Comparison of ENCODE assay signal across 23 cellular contexts in genomic region chr2:42030196-42030759, GRCh38. TPM values are rescaled to one million over a fixed set of nuclear protein-coding genes. Genes with fewer than 3 reads are reported as not detected.
DNase-seq lines count a peak whose midpoint lies in the region; FAIRE-seq and TF ChIP-seq lines count a peak whose summit lies in the region.
"Had no signal": no experiment of that assay in that cellular context is flagged by ENCODE, and none has a peak within 500 bp of the region (broad histone marks: within the 10 kb centered on the region; RNA-seq: fewer than 3 reads in every experiment).

No MANE protein-coding gene starts in this region.

- peaks cover 21% of the 10 kb centered on the region for H3F3A ChIP-seq in MM.1S (ENCODE audit: insufficient read depth, low read length)

- TF ChIP-seq CTCF in MM.1S (IDR thresholded peaks at IDR 0.05; ENCODE audit: low read length) (no peak), H1 (IDR thresholded peaks at IDR 0.05; ENCODE audit: control extremely low read depth in 1 of 3, insufficient read depth in 1 of 3, low read depth in 1 of 3, low read length in 3 of 3) (no peak), nephron (IDR thresholded peaks at IDR 0.05; ENCODE audit: unreplicated experiment in 3 of 3) (no peak), Calu3 (IDR thresholded peaks at IDR 0.05; ENCODE audit: unreplicated experiment) (no peak), osteocyte (IDR thresholded peaks at IDR 0.05) (no peak)

- no peak; a peak in 1 of 4 replicates for TF ChIP-seq RAD21 in H1 (IDR thresholded peaks at IDR 0.05 in 1 of 2, conservative IDR thresholded peaks at IDR 0.05 in 1 of 2; ENCODE audit: low read depth in 2 of 2, low read length in 2 of 2)

- peak overlapping the region; percentile 64 for H3K4ac ChIP-seq in H1 (replicated peaks; ENCODE audit: insufficient read length, low read depth, low read length)

- H3K79me1 ChIP-seq in H1 (ENCODE audit: low read depth, low read length): no peaks in the 10 kb centered on the region

- H3K14ac ChIP-seq in H1 (ENCODE audit: insufficient read length): no peak overlapping the region

- no peak overlapping the region for H2BK15ac ChIP-seq in H1 (ENCODE audit: low read length)

- H3K23me2 ChIP-seq in H1 (ENCODE audit: low read depth, low read length): no peaks in the 10 kb centered on the region

- H3K27me3 Mint-ChIP-seq in nephron (ENCODE audit: low read depth): peaks cover 5% of the 10 kb centered on the region
- peaks cover 20% of the 10 kb centered on the region for H3K27me3 Mint-ChIP-seq in activated CD4-positive, alpha-beta memory T cell treated with anti-CD3 and anti-CD28 coated beads, Interleukin-2, amount 10 ng/mL, durations not matched to agents 7 days and 5 days
- H3K27me3 Mint-ChIP-seq in Calu3 (ENCODE audit: unreplicated experiment): peaks cover 30% of the 10 kb centered on the region
- H3K27me3 Mint-ChIP-seq in T-helper 2 cell treated with Interferon-gamma antibody and Interleukin-4, amounts not matched to agents 5 μg/mL and 100 μg/mL, for 36 hours (ENCODE audit: low read depth): peaks cover 12% of the 10 kb centered on the region
- H3K27me3 Mint-ChIP-seq in osteocyte (ENCODE audit: unreplicated experiment): no peaks in the 10 kb centered on the region

- no peak overlapping the region for H4K8ac ChIP-seq in H1 (ENCODE audit: extremely low read depth, insufficient read depth, low read length)

- POLR2A ChIA-PET in H1 (lab: Charles Lee; ENCODE audit: partially characterized antibody): interaction anchor here (1.8 to 5.9 kb wide), 3 partner anchors 11 to 83 kb away, joined by 4 to 46 read pairs (median 6); partner anchors contain the start of gene PKDCC
- POLR2A ChIA-PET in activated CD4-positive, alpha-beta memory T cell treated with anti-CD3 and anti-CD28 coated beads, Interleukin-2, amount 10 ng/mL, durations not matched to agents 7 days and 5 days (lab: Charles Lee): no interaction called here

- H3K27ac ChIP-seq in MM.1S (ENCODE audit: low read length) (peak overlapping the region; percentile 82; the same call in 1 of the 2 replicates), H1 (ENCODE audit: low read depth, low read length) (no peak overlapping the region; the same call in 1 of the 2 replicates)
- H3K27ac ChIP-seq: hepatocyte, thyroid gland had no signal

- peak overlapping the region; percentile 86 for H3K18ac ChIP-seq in H1 (ENCODE audit: extremely low read depth, low read length)

- TF ChIP-seq EP300 in H1 (IDR thresholded peaks at IDR 0.05; ENCODE audit: borderline replicate concordance in 1 of 2, low read depth in 2 of 2, low read length in 2 of 2): 0 out of 3 replicates have a peak, but pooled peaks of 1 of the 2 experiments have one; percentile 17

- H3K4me1 ChIP-seq in MM.1S (ENCODE audit: low read length) (peaks cover 54% of the 10 kb centered on the region), H1 (replicated peaks in 1 of 4; ENCODE audit: control insufficient read depth in 3 of 4, insufficient read depth in 4 of 4, low read length in 3 of 4) (peaks cover 17 to 36% (median 25%) of the 10 kb centered on the region in 4 experiments)

- no peaks in the 10 kb centered on the region for H3K36me3 ChIP-seq in MM.1S (replicated peaks; ENCODE audit: insufficient read depth, low read length)
- no peaks in the 10 kb centered on the region for H3K36me3 ChIP-seq in H1 (ENCODE audit: control insufficient read depth in 2 of 4, insufficient read depth in 4 of 4, low read length in 3 of 4)
- H3K36me3 ChIP-seq: thyroid gland had no signal

- peak overlapping the region; percentile 1 for H2BK120ac ChIP-seq in H1 (replicated peaks; ENCODE audit: low read depth, low read length)

- CTCF ChIA-PET in H1 (lab: Charles Lee; ENCODE audit: partially characterized antibody): interaction anchor here (1.4 to 2.8 kb wide), 6 partner anchors 12 to 177 kb away, joined by 3 to 18 read pairs (median 9); no protein-coding TSS in a partner anchor
- CTCF ChIA-PET in activated CD4-positive, alpha-beta memory T cell treated with anti-CD3 and anti-CD28 coated beads, Interleukin-2, amount 10 ng/mL, durations not matched to agents 7 days and 5 days (lab: Charles Lee): no interaction called here
- CTCF ChIA-PET in Calu3 (lab: Charles Lee): no interaction called here

- H3K9me3 ChIP-seq in MM.1S (replicated peaks; ENCODE audit: insufficient read depth, low read length) (no peaks in the 10 kb centered on the region), H1 (ENCODE audit: insufficient read depth in 2 of 2, low read depth in 1 of 2, low read length in 1 of 2) (no peaks in the 10 kb centered on the region)
- H3K9me3 ChIP-seq: thyroid gland had no signal

- H3K23ac ChIP-seq in H1 (ENCODE audit: insufficient read length): no peak overlapping the region

- no peak overlapping the region for H2AFZ ChIP-seq in MM.1S (ENCODE audit: low read length)
- H2AFZ ChIP-seq in H1 (ENCODE audit: low read length): 0 out of 2 replicates have a peak overlapping the region, but pooled peaks have one; percentile 43
- H2AFZ ChIP-seq: hepatocyte had no signal

- H3K27ac Mint-ChIP-seq in nephron (peak overlapping the region; percentile 87 to 97 (median 91)), Calu3 (ENCODE audit: unreplicated experiment) (no peak overlapping the region), osteocyte (ENCODE audit: unreplicated experiment) (no peak overlapping the region)
- H3K27ac Mint-ChIP-seq in activated CD4-positive, alpha-beta memory T cell treated with anti-CD3 and anti-CD28 coated beads, Interleukin-2, amount 10 ng/mL, durations not matched to agents 7 days and 5 days: no peak overlapping the region
- H3K27ac Mint-ChIP-seq in T-helper 2 cell treated with Interferon-gamma antibody and Interleukin-4, amounts not matched to agents 5 μg/mL and 100 μg/mL, for 36 hours: no peak overlapping the region
- H3K27ac Mint-ChIP-seq: T-cell had no signal

- no peaks in the 10 kb centered on the region for H3K9me2 ChIP-seq in MM.1S (replicated peaks; ENCODE audit: insufficient read depth, low read length)

- H2BK12ac ChIP-seq in H1 (ENCODE audit: low read depth, low read length): peak overlapping the region; percentile 98

- H3K4me3 ChIP-seq in MM.1S (ENCODE audit: low read length): no peak overlapping the region
- no peak overlapping the region for H3K4me3 ChIP-seq in H1 (ENCODE audit: extremely low read depth in 1 of 4, insufficient read depth in 2 of 4, low read depth in 3 of 4, low read length in 4 of 4)
- H3K4me3 ChIP-seq: hepatocyte, thyroid gland had no signal

- H3K27me3 ChIP-seq in MM.1S (replicated peaks; ENCODE audit: insufficient read depth, low read length) (no peaks in the 10 kb centered on the region), H1 (replicated peaks in 1 of 4; ENCODE audit: control insufficient read depth in 3 of 4, extremely low read depth in 1 of 4, insufficient read depth in 3 of 4, low read length in 3 of 4) (peaks cover 0 to 12% (median 7%) of the 10 kb centered on the region in 4 experiments; a peak in 3 of 7 replicates)
- H3K27me3 ChIP-seq: hepatocyte, thyroid gland had no signal

- no peak for DNase-seq in MM.1S
- DNase-seq in H1 (ENCODE audit: low read depth in 1 of 2, low spot score in 2 of 2): no peak
- no peak for DNase-seq in activated CD4-positive, alpha-beta memory T cell treated with anti-CD3 and anti-CD28 coated beads, Interleukin-2, amount 10 ng/mL, durations not matched to agents 7 days and 5 days
- no peak for DNase-seq in Calu3
- no peak for DNase-seq in T-helper 2 cell treated with Interferon-gamma antibody and Interleukin-4, amounts not matched to agents 5 μg/mL and 100 μg/mL, for 36 hours (ENCODE audit: low spot score)
- DNase-seq in osteocyte (ENCODE audit: extremely low spot score, unreplicated experiment): no peak
- DNase-seq: activated CD4-positive, alpha-beta T cell treated with anti-CD3 and anti-CD28 coated beads for 48 hours; AML-193; dermis blood vessel endothelial cell; foreskin fibroblast; naive B cell; NCI-H1436; NCI-H2171 treated with DMSO at 0.1 percent for 48 hours; NCI-H69; Right ventricle myocardium superior; stimulated activated CD4-positive, alpha-beta T cell treated with anti-CD3 and anti-CD28 coated beads, Interleukin-2, amount 100 ng/mL, for 24 hours; stimulated activated naive CD4-positive, alpha-beta T cell; T-cell; thyroid gland had no signal

- no peaks in the 10 kb centered on the region for H3K9me3 Mint-ChIP-seq in nephron
- no peaks in the 10 kb centered on the region for H3K9me3 Mint-ChIP-seq in activated CD4-positive, alpha-beta memory T cell treated with anti-CD3 and anti-CD28 coated beads, Interleukin-2, amount 10 ng/mL, durations not matched to agents 7 days and 5 days
- no peaks in the 10 kb centered on the region for H3K9me3 Mint-ChIP-seq in Calu3 (ENCODE audit: low read depth, unreplicated experiment)
- no peaks in the 10 kb centered on the region for H3K9me3 Mint-ChIP-seq in T-helper 2 cell treated with Interferon-gamma antibody and Interleukin-4, amounts not matched to agents 5 μg/mL and 100 μg/mL, for 36 hours
- H3K9me3 Mint-ChIP-seq in osteocyte (ENCODE audit: unreplicated experiment): no peaks in the 10 kb centered on the region
- H3K9me3 Mint-ChIP-seq: naive B cell, T-cell had no signal

- H3K4me3 Mint-ChIP-seq in nephron (peak overlapping the region in 2 of 3 experiments; percentile 21 to 38), Calu3 (ENCODE audit: low read depth, unreplicated experiment) (no peak overlapping the region), osteocyte (ENCODE audit: unreplicated experiment) (no peak overlapping the region)
- no peak overlapping the region for H3K4me3 Mint-ChIP-seq in activated CD4-positive, alpha-beta memory T cell treated with anti-CD3 and anti-CD28 coated beads, Interleukin-2, amount 10 ng/mL, durations not matched to agents 7 days and 5 days
- no peak overlapping the region for H3K4me3 Mint-ChIP-seq in T-helper 2 cell treated with Interferon-gamma antibody and Interleukin-4, amounts not matched to agents 5 μg/mL and 100 μg/mL, for 36 hours
- H3K4me3 Mint-ChIP-seq: T-cell had no signal

- no peak for FAIRE-seq in H1 (lab: Jason Lieb, UNC)
- FAIRE-seq: bronchial epithelial cell had no signal

- H4K5ac ChIP-seq in H1 (ENCODE audit: insufficient read length, low read depth, low read length): peak overlapping the region; percentile 18

- peak overlapping the region; percentile 71 for H4K91ac ChIP-seq in H1 (replicated peaks; ENCODE audit: insufficient read length, low read length)

- H3K4me1 Mint-ChIP-seq in nephron (peaks cover 80% of the 10 kb centered on the region), Calu3 (ENCODE audit: low read depth, unreplicated experiment) (no peaks in the 10 kb centered on the region), osteocyte (ENCODE audit: unreplicated experiment) (peaks cover 40% of the 10 kb centered on the region)
- no peaks in the 10 kb centered on the region for H3K4me1 Mint-ChIP-seq in activated CD4-positive, alpha-beta memory T cell treated with anti-CD3 and anti-CD28 coated beads, Interleukin-2, amount 10 ng/mL, durations not matched to agents 7 days and 5 days
- no peaks in the 10 kb centered on the region for H3K4me1 Mint-ChIP-seq in T-helper 2 cell treated with Interferon-gamma antibody and Interleukin-4, amounts not matched to agents 5 μg/mL and 100 μg/mL, for 36 hours (ENCODE audit: low read depth)

- peak in 1 of 2 experiments; percentile 32; a peak in 1 of 3 replicates for TF ChIP-seq POLR2A in H1 (IDR thresholded peaks at IDR 0.05; ENCODE audit: control extremely low read depth in 1 of 2, low read depth in 2 of 2, low read length in 2 of 2)

- no TSS peak for BruUV-seq in Calu3 (replicated peaks; lab: Mats Ljungman, UMichigan)

- H4K20me1 ChIP-seq in MM.1S (ENCODE audit: insufficient read depth, low read length): no peaks in the 10 kb centered on the region
- H4K20me1 ChIP-seq in H1 (replicated peaks in 1 of 2; ENCODE audit: control insufficient read depth in 1 of 2, insufficient read depth in 2 of 2, low read length in 2 of 2): no peaks in the 10 kb centered on the region

- no peak overlapping the region for H3K56ac ChIP-seq in H1 (replicated peaks; ENCODE audit: insufficient read length, low read depth, low read length)

- peak overlapping the region; percentile 88 for H3K4me2 ChIP-seq in MM.1S (ENCODE audit: low read depth, low read length)
- peak overlapping the region; percentile 21 to 38; a peak in 3 of 4 replicates for H3K4me2 ChIP-seq in H1 (ENCODE audit: insufficient read depth in 1 of 2, low read depth in 2 of 2, low read length in 2 of 2)
- H3K4me2 ChIP-seq: hepatocyte had no signal

- 28% methylated on average over 19 of the region's 19 CpGs; no CpG with 5 or more reads in 1 of the 2 experiments for WGBS in H1 (ENCODE audit: extremely low coverage in 1 of 2, insufficient coverage in 1 of 2, insufficient read length in 1 of 2, insufficient replicate concordance in 2 of 2, low coverage in 1 of 2, low lambda C conversion rate in 2 of 2, missing lambda C conversion rate in 1 of 2), 2 experiments

- H2BK20ac ChIP-seq in H1 (ENCODE audit: low read length): peak overlapping the region; percentile 82

- H2AK5ac ChIP-seq in H1 (ENCODE audit: low read depth, low read length): peak overlapping the region; percentile 41; the same call in 1 of the 2 replicates

- intact Hi-C loops in Calu3 (cut with micrococcal nuclease; ENCODE audit: unreplicated experiment): no loop called here

- peak overlapping the region; percentile 89; the same call in 1 of the 2 replicates for H2BK5ac ChIP-seq in H1 (ENCODE audit: low read depth, low read length)

- H3K36me3 Mint-ChIP-seq in nephron (ENCODE audit: low read depth) (peaks cover 4% of the 10 kb centered on the region), Calu3 (ENCODE audit: insufficient read depth, unreplicated experiment) (no peaks in the 10 kb centered on the region), osteocyte (ENCODE audit: unreplicated experiment) (no peaks in the 10 kb centered on the region)
- no peaks in the 10 kb centered on the region for H3K36me3 Mint-ChIP-seq in activated CD4-positive, alpha-beta memory T cell treated with anti-CD3 and anti-CD28 coated beads, Interleukin-2, amount 10 ng/mL, durations not matched to agents 7 days and 5 days (ENCODE audit: low read depth)
- H3K36me3 Mint-ChIP-seq in T-helper 2 cell treated with Interferon-gamma antibody and Interleukin-4, amounts not matched to agents 5 μg/mL and 100 μg/mL, for 36 hours (ENCODE audit: low read depth): no peaks in the 10 kb centered on the region
- H3K36me3 Mint-ChIP-seq: naive B cell, T-cell had no signal

- H3K79me2 ChIP-seq in MM.1S (ENCODE audit: low read length): no peaks in the 10 kb centered on the region
- no peaks in the 10 kb centered on the region for H3K79me2 ChIP-seq in H1 (ENCODE audit: control insufficient read depth in 1 of 2, insufficient read depth in 2 of 2, low read length in 2 of 2)
- H3K79me2 ChIP-seq: hepatocyte had no signal

- peak overlapping the region; percentile 49; the same call in 1 of the 2 replicates for H3K9ac ChIP-seq in MM.1S (ENCODE audit: low read length)
- peak overlapping the region in 3 of 4 experiments; percentile 22 to 47 (median 38); a peak in 1 of 7 replicates for H3K9ac ChIP-seq in H1 (replicated peaks in 1 of 4; ENCODE audit: extremely low read depth in 1 of 4, low read depth in 3 of 4, low read length in 3 of 4)

RNA-seq across cellular contexts. Expression of gene PKDCC, which starts 17.5 kb away (rescaled TPM):
- total RNA-seq in H1 (2021; fragmentation: NEBNext Ultra II Directional; extraction: Animal tissue kit (Norgen Biotek cat#: 25700)): 48.0 and 49.9 TPM in 2 replicates
- polyA plus RNA-seq in H1 (2011; rRNA removed): 80.1 and 115 TPM in 2 replicates
- 148 TPM for polyA plus RNA-seq in H1 (2011; cell fraction: cytosol; rRNA removed)
- 347 TPM for polyA plus RNA-seq in H1 (2011; cell fraction: nucleus; rRNA removed)
- 37.2 to 63.9 TPM (median 58.3 TPM) in 4 replicates for polyA plus RNA-seq in H1 (2012, experiment 1 of 2)
- 59.7 TPM for polyA plus RNA-seq in H1 (2012, experiment 2 of 2)
- polyA plus RNA-seq in H1 (2013, experiment 1 of 2): 8.0 TPM
- polyA plus RNA-seq in H1 (2013, experiment 2 of 2): 7.8 TPM
- polyA minus RNA-seq in H1 (2011; rRNA and poly(A)+ RNA removed): 84.3 and 179 TPM in 2 replicates
- polyA minus RNA-seq in H1 (2011; cell fraction: cytosol; rRNA and poly(A)+ RNA removed): 55.0 TPM
- polyA minus RNA-seq in H1 (2011; cell fraction: nucleus; rRNA and poly(A)+ RNA removed): 79.6 TPM
- total RNA-seq in activated CD4-positive, alpha-beta memory T cell treated with anti-CD3 and anti-CD28 coated beads, Interleukin-2, amount 10 ng/mL, durations not matched to agents 7 days and 5 days: not detected
- 11.3 and 12.5 TPM in 2 replicates for total RNA-seq in Calu3 (2022)
- 37.1 and 42.2 TPM in 2 replicates for total RNA-seq in osteocyte
- total RNA-seq: OCI-LY7 had no signal

Comparison
In these comparisons a context has a peak if more than half of its experiments do, and no peak if none do; other contexts are left out.
1. H3K27ac Mint-ChIP-seq: peak in nephron (3 of 3); none in activated CD4-positive, alpha-beta memory T cell treated with anti-CD3 and anti-CD28 coated beads, Interleukin-2, amount 10 ng/mL, durations not matched to agents 7 days and 5 days (single experiment), Calu3 (single experiment), T-helper 2 cell treated with Interferon-gamma antibody and Interleukin-4, amounts not matched to agents 5 μg/mL and 100 μg/mL, for 36 hours (single experiment) and osteocyte (single experiment).
2. H3K4me3 Mint-ChIP-seq: peak in nephron (2 of 3); none in activated CD4-positive, alpha-beta memory T cell treated with anti-CD3 and anti-CD28 coated beads, Interleukin-2, amount 10 ng/mL, durations not matched to agents 7 days and 5 days (single experiment), Calu3 (single experiment), T-helper 2 cell treated with Interferon-gamma antibody and Interleukin-4, amounts not matched to agents 5 μg/mL and 100 μg/mL, for 36 hours (single experiment) and osteocyte (single experiment).
3. RNA of gene PKDCC, which starts 17.5 kb away (total RNA-seq): 48.0 to 49.9 TPM in H1, 37.1 to 42.2 TPM in osteocyte and 11.3 to 12.5 TPM in Calu3; not detected in activated CD4-positive, alpha-beta memory T cell treated with anti-CD3 and anti-CD28 coated beads, Interleukin-2, amount 10 ng/mL, durations not matched to agents 7 days and 5 days; every median in the first group is over 10 times any median in the second.